In the genomic region with DNA sequence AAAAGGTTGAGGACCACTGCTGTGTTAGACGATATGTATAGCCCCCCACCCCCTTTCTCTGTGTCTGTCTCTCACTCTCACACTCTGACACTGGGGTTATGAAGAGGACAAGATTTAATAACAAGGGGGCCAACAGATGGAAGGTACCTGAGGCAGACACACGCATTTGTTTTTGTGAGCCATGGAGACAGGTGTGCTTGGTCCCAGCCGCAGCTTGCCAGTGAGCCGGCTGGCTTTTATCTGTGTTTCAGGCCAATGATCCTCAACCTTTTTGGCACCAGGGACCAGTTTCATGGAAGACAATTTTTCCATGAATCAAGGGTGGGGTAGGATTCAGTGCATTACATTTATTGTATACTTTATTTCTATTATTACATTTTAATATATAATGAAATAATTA, we compare ENCODE assay signal across 24 cellular contexts.
"Had no signal": no experiment of that assay in that cellular context is flagged by ENCODE, and none has a peak within 500 bp of the region (broad histone marks: within the 10 kb centered on the region; RNA-seq: fewer than 3 reads in every experiment).

No MANE protein-coding gene starts in this region.

- H3K27ac ChIP-seq: coronary artery, dorsolateral prefrontal cortex, left lung, lower lobe of right lung had no signal

- H3K9me3 Mint-ChIP-seq: mesothelial cell of epicardium had no signal

- H3K36me3 Mint-ChIP-seq: mesothelial cell of epicardium, naive B cell had no signal

- H3K4me1 ChIP-seq: left lung, lower lobe of right lung had no signal

- H3K27ac Mint-ChIP-seq: mesothelial cell of epicardium, naive B cell had no signal

- H3K36me3 ChIP-seq: esophagus squamous epithelium, gastrocnemius medialis, heart right ventricle, left lung, lower lobe of right lung had no signal

- H3K4me3 ChIP-seq: coronary artery, dorsolateral prefrontal cortex, esophagus squamous epithelium, gastrocnemius medialis, heart right ventricle, left lung, lower lobe of right lung, mucosa of descending colon had no signal

- H3K9me3 ChIP-seq: esophagus squamous epithelium, gastrocnemius medialis, heart right ventricle, left lung, lower lobe of right lung, mucosa of descending colon had no signal

- ATAC-seq: gastrocnemius medialis, heart right ventricle, left cardiac atrium, left lung, left ventricle myocardium superior, lower lobe of right lung, mucosa of descending colon had no signal

- DNase-seq: dermis blood vessel endothelial cell; dorsolateral prefrontal cortex; effector CD4-positive, alpha-beta T cell; effector memory CD4-positive, alpha-beta T cell; esophagus squamous epithelium; foreskin fibroblast; foreskin melanocyte; gastrocnemius medialis; glutamatergic neuron; head of caudate nucleus; heart right ventricle; hippocampal formation; left cardiac atrium; left lung; left ventricle myocardium superior; lower lobe of right lung; mesenchymal stem cell; mucosa of descending colon; naive B cell had no signal

- H3K4me1 Mint-ChIP-seq: mesothelial cell of epicardium, naive B cell had no signal

- H3K27me3 ChIP-seq: esophagus squamous epithelium, gastrocnemius medialis, heart right ventricle, left lung had no signal

- FAIRE-seq: endothelial cell of umbilical vein, islet of Langerhans, keratinocyte had no signal

- H3K4me3 Mint-ChIP-seq: mesothelial cell of epicardium, naive B cell had no signal
